9 cellular contexts compared by ENCODE assay signal in genomic region chr22:38398609-38399401, GRCh38. TPM values are rescaled to one million over a fixed set of nuclear protein-coding genes. Genes with fewer than 3 reads are reported as not detected.
DNase-seq lines count a peak whose midpoint lies in the region; ATAC-seq and TF ChIP-seq lines count a peak whose summit lies in the region.
"Had no signal": no experiment of that assay in that cellular context is flagged by ENCODE, and none has a peak within 500 bp of the region (broad histone marks: within the 10 kb centered on the region; RNA-seq: fewer than 3 reads in every experiment).

No MANE protein-coding gene starts in this region.

- POLR2A ChIA-PET in BJ (lab: Charles Lee) (interaction anchor here (0.5 to 0.8 kb wide), 4 partner anchors 93 to 591 kb away, joined by 3 to 8 read pairs (median 6); no protein-coding TSS in a partner anchor), IMR-90 (lab: Charles Lee; ENCODE audit: unreplicated experiment) (interaction anchor here (0.6 kb wide), 2 partner anchors 66 to 965 kb away, joined by 3 to 7 read pairs; no protein-coding TSS in a partner anchor)

- no TSS peak for BruUV-seq in IMR-90 (replicated peaks; lab: Mats Ljungman, UMichigan)

- H3K27me3 ChIP-seq in BJ (ENCODE audit: control insufficient read depth, insufficient read depth, low read length): peaks cover 11% of the 10 kb centered on the region
- peaks cover 19% of the 10 kb centered on the region for H3K27me3 ChIP-seq in IMR-90 (ENCODE audit: control insufficient read depth, insufficient read depth, low read length)
- H3K27me3 ChIP-seq in gastroesophageal sphincter: peaks cover 24% of the 10 kb centered on the region
- H3K27me3 ChIP-seq in neutrophil: no peaks in the 10 kb centered on the region
- H3K27me3 ChIP-seq in subcutaneous abdominal adipose tissue (ENCODE audit: control insufficient read depth in 5 of 5, insufficient read depth in 4 of 5, low read length in 5 of 5): no peaks in the 10 kb centered on the region

- no peak overlapping the region for H3K4ac ChIP-seq in IMR-90 (ENCODE audit: low read depth, low read length)

- no peak for TF ChIP-seq RAD21 in IMR-90 (IDR thresholded peaks at IDR 0.05; ENCODE audit: low read length)

- no peak overlapping the region; the same call in 1 of the 2 replicates for H3K14ac ChIP-seq in IMR-90 (replicated peaks; ENCODE audit: low read depth, low read length)

- peak overlapping the region in 1 of 2 experiments; percentile 35; a peak in 2 of 4 replicates for H4K8ac ChIP-seq in IMR-90 (ENCODE audit: low read depth in 2 of 2, low read length in 2 of 2)

- H2BK5ac ChIP-seq in IMR-90 (ENCODE audit: low read depth, low read length, poor library complexity, severe bottlenecking): peak overlapping the region; percentile 64

- H2AK9ac ChIP-seq in IMR-90 (replicated peaks; ENCODE audit: low read depth, low read length, poor library complexity): peak overlapping the region; percentile 90

- H3K9ac ChIP-seq in IMR-90 (ENCODE audit: low read depth, low read length) (peak overlapping the region; percentile 90), subcutaneous abdominal adipose tissue (ENCODE audit: low read length in 5 of 5) (peak overlapping the region in 3 of 5 donors; percentile 55 to 79 (median 77))

- intact Hi-C loops in IMR-90 (cut with micrococcal nuclease): no loop called here

- TF ChIP-seq POLR2A in IMR-90 (IDR thresholded peaks at IDR 0.05; ENCODE audit: low read depth, low read length) (peak; percentile 66; the same call in 1 of the 2 replicates), Raji (IDR thresholded peaks at IDR 0.05; ENCODE audit: insufficient read depth, low read depth, low read length) (peak; percentile 69), gastroesophageal sphincter (IDR thresholded peaks at IDR 0.05) (peak; percentile 75 to 79)

- peak overlapping the region; percentile 88 for H3K27ac ChIP-seq in IMR-90 (ENCODE audit: insufficient read depth, low read length)
- peak overlapping the region; percentile 90 to 98 (median 94) for H3K27ac ChIP-seq in gastroesophageal sphincter
- peak overlapping the region; percentile 91 for H3K27ac ChIP-seq in neutrophil
- peak overlapping the region; percentile 76 for H3K27ac ChIP-seq in subcutaneous abdominal adipose tissue (ENCODE audit: low read depth, low read length)

- no peak for TF ChIP-seq CTCF in BJ (IDR thresholded peaks at IDR 0.05; ENCODE audit: insufficient read depth, low read depth, low read length)
- no peak for TF ChIP-seq CTCF in IMR-90 (conservative IDR thresholded peaks at IDR 0.05; ENCODE audit: low read depth, low read length)
- no peak for TF ChIP-seq CTCF in gastroesophageal sphincter (IDR thresholded peaks at IDR 0.05)
- no peak for TF ChIP-seq CTCF in neutrophil (IDR thresholded peaks at IDR 0.05)

- H3K36me3 ChIP-seq in BJ (ENCODE audit: control insufficient read depth, insufficient read depth, low read length) (no peaks in the 10 kb centered on the region), IMR-90 (ENCODE audit: control insufficient read depth, insufficient read depth, low read length) (no peaks in the 10 kb centered on the region), gastroesophageal sphincter (no peaks in the 10 kb centered on the region), neutrophil (no peaks in the 10 kb centered on the region), subcutaneous abdominal adipose tissue (ENCODE audit: control insufficient read depth in 5 of 5, insufficient read depth in 5 of 5, low read length in 5 of 5) (no peaks in the 10 kb centered on the region)

- peaks cover 0 to 17% of the 10 kb centered on the region in 2 experiments; a peak in 2 of 4 replicates for H3K79me1 ChIP-seq in IMR-90 (ENCODE audit: low read depth in 1 of 2, low read length in 2 of 2)

- H4K20me1 ChIP-seq in IMR-90 (ENCODE audit: insufficient read depth, low read length): peaks cover 7% of the 10 kb centered on the region; the same call in 1 of the 2 replicates

- H2AFZ ChIP-seq in IMR-90 (replicated peaks; ENCODE audit: low read length, poor library complexity): peak overlapping the region; percentile 90

- in situ Hi-C loops in IMR-90 (cut with MboI; ENCODE audit: low sequenced_read_pairs): no loop called here

- H2BK15ac ChIP-seq in IMR-90 (ENCODE audit: low read depth, low read length): no peak overlapping the region

- no peak for DNase-seq in BJ (ENCODE audit: low read depth)
- DNase-seq in IMR-90: peak; percentile 63
- peak; percentile 84 for DNase-seq in activated gamma-delta T cell treated with Interleukin-2 at 50 U/mL for 16 hours

- no peak overlapping the region for H2BK20ac ChIP-seq in IMR-90 (ENCODE audit: low read depth, low read length)

- ATAC-seq in GM19372 (IDR thresholded peaks at IDR 0.05; ENCODE audit: low read depth, unreplicated experiment) (peak; percentile 56), IMR-90 (ENCODE audit: low read depth) (peak; percentile 87), gastroesophageal sphincter (peak; percentile 89)

- CTCF ChIA-PET in BJ (lab: Yijun Ruan, JAX) (interaction anchor here (0.6 kb wide), 1 partner anchor 12 kb away, joined by 3 read pairs; no protein-coding TSS in a partner anchor), IMR-90 (lab: Yijun Ruan, JAX) (no interaction called here)

- peaks cover 2% of the 10 kb centered on the region; the same call in 1 of the 2 replicates for H3K4me1 ChIP-seq in IMR-90 (ENCODE audit: control insufficient read depth, insufficient read depth, low read length)
- H3K4me1 ChIP-seq in gastroesophageal sphincter: peaks cover 0 to 40% (median 0%) of the 10 kb centered on the region in 3 donors
- H3K4me1 ChIP-seq in neutrophil (ENCODE audit: control insufficient read depth in 1 of 2, insufficient read depth in 1 of 2, low read depth in 1 of 2, low read length in 1 of 2): peaks cover 37 to 52% of the 10 kb centered on the region in 2 experiments
- H3K4me1 ChIP-seq in subcutaneous abdominal adipose tissue (ENCODE audit: control insufficient read depth in 5 of 5, insufficient read depth in 5 of 5, low read length in 5 of 5): peaks cover 0 to 33% (median 16%) of the 10 kb centered on the region in 5 donors

- no peak overlapping the region for H4K91ac ChIP-seq in IMR-90 (ENCODE audit: insufficient read depth, low read depth, low read length)

- 0 out of 2 replicates have a peak, but pooled peaks cover 2% of the 10 kb centered on the region for H3K9me1 ChIP-seq in IMR-90 (ENCODE audit: insufficient read depth, low read length)

- no peak overlapping the region for H4K5ac ChIP-seq in IMR-90 (ENCODE audit: low read depth, low read length)

- TF ChIP-seq EP300 in gastroesophageal sphincter (IDR thresholded peaks at IDR 0.05): no peak

- H3K23ac ChIP-seq in IMR-90 (ENCODE audit: low read depth, low read length): no peak overlapping the region

- H3K18ac ChIP-seq in IMR-90 (ENCODE audit: low read depth, low read length): no peak overlapping the region; the same call in 1 of the 2 replicates

- no peak overlapping the region for H2AK5ac ChIP-seq in IMR-90 (ENCODE audit: low read depth, low read length)

- H3K56ac ChIP-seq in IMR-90 (ENCODE audit: extremely low read depth, insufficient read depth, low read length): no peak overlapping the region

- H3K9me3 ChIP-seq in IMR-90 (ENCODE audit: control insufficient read depth, insufficient read depth, low read length): no peaks in the 10 kb centered on the region
- no peaks in the 10 kb centered on the region for H3K9me3 ChIP-seq in gastroesophageal sphincter
- no peaks in the 10 kb centered on the region for H3K9me3 ChIP-seq in neutrophil
- no peaks in the 10 kb centered on the region for H3K9me3 ChIP-seq in subcutaneous abdominal adipose tissue (ENCODE audit: control insufficient read depth in 5 of 5, low read length in 5 of 5)

- H3K4me2 ChIP-seq in IMR-90 (ENCODE audit: low read depth, low read length): peak overlapping the region; percentile 66

- H3K4me3 ChIP-seq in BJ (ENCODE audit: low read depth, low read length) (peak overlapping the region; percentile 73), IMR-90 (ENCODE audit: insufficient read depth, low read depth, low read length) (peak overlapping the region; percentile 53), gastroesophageal sphincter (peak overlapping the region; percentile 86 to 88), neutrophil (ENCODE audit: low read depth in 1 of 2, low read length in 1 of 2) (peak overlapping the region; percentile 87 to 93), subcutaneous abdominal adipose tissue (ENCODE audit: low read depth in 1 of 5, low read length in 5 of 5) (peak overlapping the region; percentile 53 to 72 (median 64))

- WGBS in IMR-90 (ENCODE audit: extremely low coverage in 2 of 2, insufficient read length in 1 of 2), 2 experiments: 0% methylated on average over 7 of the region's 101 CpGs; no CpG with 5 or more reads in 1 of the 2 experiments
- 0% methylated on average over 1 to 8 of the region's 101 CpGs for WGBS in gastroesophageal sphincter (ENCODE audit: low coverage in 1 of 2), 2 donors

- dilution Hi-C loops in IMR-90 (cut with HindIII; ENCODE audit: low sequenced_read_pairs, unreplicated experiment): no loop called here

- no peak overlapping the region for H2BK120ac ChIP-seq in IMR-90 (ENCODE audit: low read depth, low read length)

TF ChIP-seq in IMR-90, 13 proteins besides CTCF, POLR2A, EP300 and RAD21:
- TF ChIP-seq RFX5 (IDR thresholded peaks at IDR 0.05; ENCODE audit: low read depth, low read length) (no peak), USF2 (IDR thresholded peaks at IDR 0.05; ENCODE audit: low read depth, low read length) (peak; percentile 32; the same call in 1 of the 2 replicates)

RNA-seq across cellular contexts. Expression of gene KCNJ4, which starts 56.2 kb away (rescaled TPM):
- polyA plus RNA-seq in BJ (2011; rRNA removed): not detected in 2 replicates
- not detected in 2 replicates for polyA minus RNA-seq in BJ (2011; rRNA and poly(A)+ RNA removed)
- total RNA-seq in IMR-90 (2012; rRNA removed): not detected in 2 replicates
- polyA plus RNA-seq in IMR-90 (2012; rRNA removed): not detected in 2 replicates
- polyA plus RNA-seq in IMR-90 (2012; cell fraction: cytosol; rRNA removed): 0.01 TPM in 1 of 2 replicates, not detected in the other
- not detected in 2 replicates for polyA plus RNA-seq in IMR-90 (2012; cell fraction: nucleus; rRNA removed; ENCODE audit: low replicate concordance)
- total RNA-seq in gastroesophageal sphincter: not detected
- total RNA-seq: T-helper 2 cell treated with Interferon-gamma antibody and Interleukin-4, amounts not matched to agents 100 ng/mL and 5 ng/mL, for 36 hours had no signal
